ENCODE assay signal across 1 cellular context in genomic region chr3:39021029-39021428, GRCh38.
TF ChIP-seq lines count a peak whose summit lies in the region.

No MANE protein-coding gene starts in this region.

TF ChIP-seq in GM23338, 12 proteins besides CTCF, POLR2A, EP300 and RAD21 (continued from another document):
- no peak for TF ChIP-seq REST (IDR thresholded peaks at IDR 0.05; ENCODE audit: unreplicated experiment)
- no peak for TF ChIP-seq ZNF114 (CRISPR knock-in tag; IDR thresholded peaks at IDR 0.05)
- no peak for TF ChIP-seq CREB1 (CRISPR knock-in tag; IDR thresholded peaks at IDR 0.05; ENCODE audit: low read depth)
- TF ChIP-seq NANOG (IDR thresholded peaks at IDR 0.05; ENCODE audit: borderline replicate concordance) = no peak
- TF ChIP-seq ZNF331 (CRISPR knock-in tag; IDR thresholded peaks at IDR 0.05; ENCODE audit: low read depth) = no peak
- TF ChIP-seq POLR2AphosphoS5 (IDR thresholded peaks at IDR 0.05; ENCODE audit: low read depth) = no peak
